17 cellular contexts compared by ENCODE assay signal in the genomic region with DNA sequence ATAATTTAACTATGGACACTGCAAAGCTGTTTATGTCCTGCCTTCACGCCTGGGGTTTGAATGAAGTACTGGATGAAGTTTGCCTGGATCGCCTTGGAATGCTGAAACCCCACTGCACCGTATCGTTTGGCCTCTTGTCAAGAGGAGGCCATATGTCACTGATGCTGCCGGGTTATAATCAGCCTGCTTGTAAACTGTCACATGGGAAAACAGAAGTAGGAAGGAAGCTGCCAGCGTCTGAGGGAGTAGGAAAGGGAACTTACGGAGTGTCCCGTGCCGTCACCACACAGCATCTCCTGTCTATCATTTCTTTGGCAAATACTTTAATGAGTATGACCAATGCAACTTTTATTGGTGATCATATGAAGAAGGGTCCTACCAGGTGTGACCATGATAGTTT.
DNase-seq lines count a peak whose midpoint lies in the region; ATAC-seq, FAIRE-seq and TF ChIP-seq lines count a peak whose summit lies in the region.
"Had no signal": no experiment of that assay in that cellular context is flagged by ENCODE, and none has a peak within 500 bp of the region (broad histone marks: within the 10 kb centered on the region; RNA-seq: fewer than 3 reads in every experiment).

No MANE protein-coding gene starts in this region.

- POLR2A ChIA-PET in GM12878 (lab: Charles Lee), result no interaction called here

- intact Hi-C loops in GM12878 (cut with micrococcal nuclease; ENCODE audit: unreplicated experiment), result no loop called here
- intact Hi-C loops in mucosa of descending colon (cut with DNase I, micrococcal nuclease), result no loop called here

- no peak overlapping the region for H3K9ac ChIP-seq in GM12878 (ENCODE audit: control insufficient read depth, insufficient read depth, low read length)

- in situ Hi-C loops in GM12878 (cut with MboI), result no loop called here

- no peak overlapping the region for H3K4me2 ChIP-seq in GM12878 (ENCODE audit: control insufficient read depth, insufficient read depth)

- WGBS in GM12878 (ENCODE audit: insufficient coverage, insufficient replicate concordance, low lambda C conversion rate, missing lambda C conversion rate), result 91% methylated on average over 9 of the region's 9 CpGs

- DNase-seq in DMS 273 (lab: John Stamatoyannopoulos, UW; ENCODE audit: unreplicated experiment) (peak; percentile 90), NCI-H446 treated with DMSO at 0.1 percent for 48 hours (lab: John Stamatoyannopoulos, UW) (peak; percentile 42), GM12878 (ENCODE audit: low read depth, low spot score) (no peak), mucosa of descending colon (peak in 1 of 3 donors; percentile 9)
- no peak for DNase-seq in stimulated activated CD4-positive, alpha-beta T cell treated with anti-CD3 and anti-CD28 coated beads, Interleukin-4, amount 100 ng/mL, for 24 hours
- DNase-seq: activated naive CD8-positive, alpha-beta T cell treated with anti-CD3 and anti-CD28 coated beads, Interleukin-2, amount 10 ng/mL, durations not matched to agents 7 days and 5 days; activated T-cell treated with anti-CD3 and anti-CD28 coated beads, Interleukin-2, amount 50 U/mL, for 24 hours; DMS53; effector CD8-positive, alpha-beta T cell; NCI-H2081; SIG-M5 had no signal

- peak; percentile 38 for FAIRE-seq in GM12878 (lab: Jason Lieb, UNC)

- no peaks in the 10 kb centered on the region for H3K9me3 ChIP-seq in GM12878 (replicated peaks; ENCODE audit: control insufficient read depth, insufficient read depth, low read length)
- H3K9me3 ChIP-seq in mucosa of descending colon, result no peaks in the 10 kb centered on the region
- H3K9me3 ChIP-seq: tibial nerve had no signal

- H3K79me2 ChIP-seq in GM12878 (ENCODE audit: control insufficient read depth, insufficient read depth, low read length), result no peaks in the 10 kb centered on the region

- SMC1A ChIA-PET in GM12878 (lab: Charles Lee; ENCODE audit: uncharacterized antibody, unreplicated experiment), result interaction anchor here (1.1 kb wide), 1 partner anchor 33 kb away, joined by 3 read pairs; no protein-coding TSS in a partner anchor

- H4K20me1 ChIP-seq in GM12878 (ENCODE audit: control insufficient read depth, insufficient read depth), result no peaks in the 10 kb centered on the region

- ATAC-seq in GM12878, result no peak
- ATAC-seq in mucosa of descending colon, result peak; percentile 19
- no peak for ATAC-seq in HG03442 (IDR thresholded peaks at IDR 0.05; ENCODE audit: unreplicated experiment)
- ATAC-seq in HG03378 (IDR thresholded peaks at IDR 0.05; ENCODE audit: unreplicated experiment), result no peak
- no peak for ATAC-seq in GM19351 (IDR thresholded peaks at IDR 0.05; ENCODE audit: unreplicated experiment)
- ATAC-seq: left colon; stimulated activated memory B cell treated with anti-CD40 and anti-IgM and Interleukin-4, amounts not matched to agents 10 μg/mL and 1 μg/mL and 100 μg/mL, for 72 hours had no signal

- H3K27ac ChIP-seq in GM12878 (ENCODE audit: control insufficient read depth, insufficient read depth), result no peak overlapping the region
- H3K27ac ChIP-seq: tibial nerve had no signal

- RAD21 ChIA-PET in GM12878 (lab: Charles Lee; ENCODE audit: unreplicated experiment), result no interaction called here

- no peak for TF ChIP-seq CTCF in GM12878 (IDR thresholded peaks at IDR 0.05 in 2 of 3, conservative IDR thresholded peaks at IDR 0.05 in 1 of 3; ENCODE audit: control insufficient read depth in 2 of 3, extremely low read depth in 1 of 3, insufficient read depth in 1 of 3, low read depth in 3 of 3, low read length in 3 of 3)
- TF ChIP-seq CTCF in mucosa of descending colon (IDR thresholded peaks at IDR 0.05), result no peak

- TF ChIP-seq POLR2A in GM12878 (IDR thresholded peaks at IDR 0.05; ENCODE audit: low read depth, low read length), result no peak

- H3K27me3 ChIP-seq in GM12878 (replicated peaks in 1 of 2; ENCODE audit: control insufficient read depth in 2 of 2, insufficient read depth in 2 of 2, low read length in 1 of 2), result no peaks in the 10 kb centered on the region
- H3K27me3 ChIP-seq: tibial nerve had no signal

- no TSS peak for BruUV-seq in GM12878 (replicated peaks; lab: Mats Ljungman, UMichigan)

- CTCF ChIA-PET in GM12878 (lab: Yijun Ruan, JAX), result interaction anchor here (1.1 kb wide), 1 partner anchor 9 kb away, joined by 3 read pairs; no protein-coding TSS in a partner anchor

- H3K4me1 ChIP-seq in GM12878 (ENCODE audit: control insufficient read depth, insufficient read depth, low read length), result no peaks in the 10 kb centered on the region
- no peaks in the 10 kb centered on the region for H3K4me1 ChIP-seq in mucosa of descending colon (ENCODE audit: low read depth)
- H3K4me1 ChIP-seq: tibial nerve had no signal

- H3K4me3 ChIP-seq in GM12878 (no peak overlapping the region), mucosa of descending colon (no peak overlapping the region)
- H3K4me3 ChIP-seq: tibial nerve had no signal

- H3K36me3 ChIP-seq in GM12878 (ENCODE audit: control insufficient read depth in 2 of 2, insufficient read depth in 2 of 2, low read length in 1 of 2), result peaks cover 0 to 4% of the 10 kb centered on the region in 2 experiments; a peak in 2 of 4 replicates
- no peaks in the 10 kb centered on the region for H3K36me3 ChIP-seq in mucosa of descending colon (ENCODE audit: low read depth)

- TF ChIP-seq RAD21 in GM12878 (IDR thresholded peaks at IDR 0.05; ENCODE audit: insufficient read depth, low read depth, low read length), result no peak

- no peak overlapping the region for H2AFZ ChIP-seq in GM12878 (ENCODE audit: control insufficient read depth, low read depth, low read length)

- no peak for TF ChIP-seq EP300 in GM12878 (IDR thresholded peaks at IDR 0.05; ENCODE audit: borderline replicate concordance in 1 of 2, control insufficient read depth in 1 of 2, low read depth in 2 of 2, low read length in 2 of 2)

TF ChIP-seq in GM12878, 131 proteins besides CTCF, POLR2A, EP300 and RAD21:
- TF ChIP-seq MEF2B (IDR thresholded peaks at IDR 0.05; ENCODE audit: partially characterized antibody, poor library complexity, severe bottlenecking) (no peak), TCF12 (IDR thresholded peaks at IDR 0.05; ENCODE audit: low read depth, low read length) (no peak), IRF3 (IDR thresholded peaks at IDR 0.05) (no peak), FOS (IDR thresholded peaks at IDR 0.05; ENCODE audit: borderline replicate concordance, extremely low read depth, insufficient read length) (no peak), JUND (IDR thresholded peaks at IDR 0.05; ENCODE audit: low read depth, low read length) (no peak), FOXK2 (IDR thresholded peaks at IDR 0.05) (no peak), RELA (IDR thresholded peaks at IDR 0.05; ENCODE audit: borderline replicate concordance, partially characterized antibody) (no peak), ZNF384 (IDR thresholded peaks at IDR 0.05; ENCODE audit: borderline replicate concordance, low read depth, low read length) (no peak), HDAC6 (IDR thresholded peaks at IDR 0.05; ENCODE audit: unreplicated experiment) (no peak), CEBPZ (IDR thresholded peaks at IDR 0.05; ENCODE audit: low read depth, low read length) (no peak), SRF (IDR thresholded peaks at IDR 0.05; ENCODE audit: low read depth in 2 of 2, low read length in 2 of 2) (no peak), RUNX3 (IDR thresholded peaks at IDR 0.05; ENCODE audit: low read length) (no peak), SIN3A (IDR thresholded peaks at IDR 0.05; ENCODE audit: low read depth, low read length) (no peak), HCFC1 (IDR thresholded peaks at IDR 0.05; ENCODE audit: low read length) (no peak), SREBF1 (IDR thresholded peaks at IDR 0.05; ENCODE audit: low read length) (no peak), NFXL1 (IDR thresholded peaks at IDR 0.05; ENCODE audit: borderline replicate concordance) (no peak), ZBED1 (IDR thresholded peaks at IDR 0.05; ENCODE audit: borderline replicate concordance) (no peak)

Comparison
In these comparisons a context has a peak if more than half of its experiments do, and no peak if none do; other contexts are left out.
1. DNase-seq: peak in DMS 273 (single experiment) and NCI-H446 treated with DMSO at 0.1 percent for 48 hours (single experiment); none in GM12878 (single experiment) and stimulated activated CD4-positive, alpha-beta T cell treated with anti-CD3 and anti-CD28 coated beads, Interleukin-4, amount 100 ng/mL, for 24 hours (single experiment).